In genomic region chr4:159360549-159360948, GRCh38 we compare ENCODE assay signal across 17 cellular contexts.
DNase-seq lines count a peak whose midpoint lies in the region; ATAC-seq and TF ChIP-seq lines count a peak whose summit lies in the region.
"Had no signal": no experiment of that assay in that cellular context is flagged by ENCODE, and none has a peak within 500 bp of the region (broad histone marks: within the 10 kb centered on the region; RNA-seq: fewer than 3 reads in every experiment).

No MANE protein-coding gene starts in this region.

- H3K9me3 ChIP-seq in esophagus muscularis mucosa: no peaks in the 10 kb centered on the region
- H3K9me3 ChIP-seq: A549, thyroid gland had no signal

- H3K4me3 ChIP-seq in astrocyte of the spinal cord (ENCODE audit: low read depth, low read length) (no peak overlapping the region), esophagus muscularis mucosa (no peak overlapping the region)
- H3K4me3 ChIP-seq: A549, thyroid gland had no signal

- intact Hi-C loops in esophagus muscularis mucosa (cut with DNase I): no loop called here

- no peak for TF ChIP-seq EP300 in esophagus muscularis mucosa (IDR thresholded peaks at IDR 0.05)

- no peaks in the 10 kb centered on the region for H3K27me3 ChIP-seq in foreskin keratinocyte
- no peaks in the 10 kb centered on the region for H3K27me3 ChIP-seq in esophagus muscularis mucosa
- H3K27me3 ChIP-seq: thyroid gland had no signal

- no peak for TF ChIP-seq POLR2A in esophagus muscularis mucosa (IDR thresholded peaks at IDR 0.05; ENCODE audit: low read depth)

- H3K4me1 ChIP-seq in foreskin keratinocyte: peaks cover 35% of the 10 kb centered on the region
- H3K4me1 ChIP-seq in esophagus muscularis mucosa: peaks cover 5 to 9% (median 7%) of the 10 kb centered on the region in 4 donors

- H3K27ac ChIP-seq in foreskin keratinocyte (no peak overlapping the region), esophagus muscularis mucosa (replicated peaks in 1 of 4) (no peak overlapping the region)
- H3K27ac ChIP-seq: A549, KMS-11, thyroid gland had no signal

- H3K36me3 ChIP-seq in esophagus muscularis mucosa: peaks cover 22 to 68% (median 51%) of the 10 kb centered on the region in 4 donors

- TF ChIP-seq CTCF in astrocyte of the spinal cord (IDR thresholded peaks at IDR 0.05; ENCODE audit: low read depth, low read length): no peak
- no peak for TF ChIP-seq CTCF in foreskin keratinocyte (conservative IDR thresholded peaks at IDR 0.05)
- TF ChIP-seq CTCF in esophagus muscularis mucosa (IDR thresholded peaks at IDR 0.05): no peak

- in situ Hi-C loops in astrocyte of the spinal cord (cut with HindIII; ENCODE audit: low sequenced_read_pairs): no loop called here

- 89% methylated on average over 3 of the region's 3 CpGs for WGBS in esophagus muscularis mucosa

- DNase-seq in A172 (ENCODE audit: low spot score): peak; percentile 74
- peak; percentile 49 for DNase-seq in HPDE6-E6E7 (ENCODE audit: extremely low spot score)
- peak; percentile 88 for DNase-seq in astrocyte of the spinal cord (ENCODE audit: low read depth, low spot score)
- DNase-seq in foreskin keratinocyte: peak; percentile 70 to 89
- DNase-seq in activated gamma-delta T cell treated with Interleukin-2 at 50 U/mL for 16 hours: no peak
- DNase-seq in esophagus muscularis mucosa (ENCODE audit: extremely low spot score): no peak
- DNase-seq in T-helper 9 cell: no peak
- DNase-seq: activated CD4-positive, alpha-beta T cell treated with anti-CD3 and anti-CD28 coated beads for 48 hours; central memory CD4-positive, alpha-beta T cell; DMS53; kidney; naive thymus-derived CD4-positive, alpha-beta T cell; NCI-H2107; thyroid gland had no signal

- ATAC-seq in foreskin keratinocyte: peak; percentile 90
- no peak for ATAC-seq in HG03520 (IDR thresholded peaks at IDR 0.05; ENCODE audit: unreplicated experiment)
- ATAC-seq: A549; naive thymus-derived CD4-positive, alpha-beta T cell had no signal

Comparison
In these comparisons a context has a peak if more than half of its experiments do, and no peak if none do; other contexts are left out.
1. DNase-seq: peak in A172 (single experiment), HPDE6-E6E7 (single experiment), astrocyte of the spinal cord (single experiment) and foreskin keratinocyte (2 of 2); none in activated gamma-delta T cell treated with Interleukin-2 at 50 U/mL for 16 hours (single experiment), esophagus muscularis mucosa (single experiment) and T-helper 9 cell (single experiment).